Comparison of ENCODE assay signal across 8 cellular contexts in the genomic region with DNA sequence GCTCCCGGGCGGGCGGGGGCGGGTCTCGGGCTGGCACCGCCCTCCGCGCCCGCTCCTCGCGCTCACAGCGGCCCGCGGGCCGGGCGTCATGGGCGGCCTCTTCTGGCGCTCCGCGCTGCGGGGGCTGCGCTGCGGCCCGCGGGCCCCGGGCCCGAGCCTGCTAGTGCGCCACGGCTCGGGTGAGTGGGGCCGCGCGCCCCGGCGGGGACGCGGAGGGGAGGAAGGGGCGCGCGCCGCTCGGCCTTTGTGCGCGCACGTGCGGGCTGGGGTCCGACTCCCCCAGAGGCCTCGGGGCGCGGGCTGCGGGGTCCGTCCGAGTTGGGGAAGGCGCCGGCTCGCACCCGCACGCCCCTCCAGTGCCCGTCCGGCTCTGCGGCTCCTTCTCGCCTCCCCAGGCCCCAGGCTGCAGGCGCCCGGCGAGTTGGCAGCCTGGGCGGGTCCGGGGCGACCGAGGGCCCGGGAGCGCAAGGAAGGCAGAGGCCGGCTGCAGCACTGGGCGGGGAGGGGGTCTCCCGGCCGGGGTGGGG. TPM values are rescaled to one million over a fixed set of nuclear protein-coding genes. Genes with fewer than 3 reads are reported as not detected.
DNase-seq lines count a peak whose midpoint lies in the region; ATAC-seq and TF ChIP-seq lines count a peak whose summit lies in the region.

A gene (plus strand): TSS at position 65 of the 527 bp plus-strand sequence. CDS start 24 bp downstream, at position 89.

- H3K36me3 Mint-ChIP-seq in CD4-positive, alpha-beta T cell (ENCODE audit: low read depth), result peaks cover 5% of the 10 kb centered on the region
- H3K36me3 Mint-ChIP-seq in WTC11, result peaks cover 12% of the 10 kb centered on the region
- H3K36me3 Mint-ChIP-seq in natural killer cell treated with Interleukin-12 subunit alpha and Interleukin-12 subunit beta and Interleukin-15 and Interleukin-18, amount 100 ng/mL, for 72 hours, result no peaks in the 10 kb centered on the region

- no peak within 1 kb of the TSS for H3K27ac ChIP-seq in CD4-positive, alpha-beta T cell (ENCODE audit: low read depth, low read length)
- peak within 1 kb of the TSS; percentile 67 to 88 (median 78) for H3K27ac ChIP-seq in esophagus squamous epithelium

- peak within 1 kb of the TSS; percentile 52 to 89 (median 68) for H3K4me3 ChIP-seq in esophagus squamous epithelium

- H3K4me1 ChIP-seq in esophagus squamous epithelium, result peaks cover 7 to 48% (median 10%) of the 10 kb centered on the region in 3 donors

- peak in 2 of 10 experiments; percentile 18 to 29 for DNase-seq in CD4-positive, alpha-beta T cell
- DNase-seq in H4 (ENCODE audit: low spot score) (no peak), WTC11 (ENCODE audit: low spot score) (peak; percentile 50), esophagus squamous epithelium (lab: John Stamatoyannopoulos, UW) (no peak), RKO (ENCODE audit: low spot score) (no peak), glomerular visceral epithelial cell (ENCODE audit: extremely low spot score) (no peak)
- no peak for DNase-seq in natural killer cell treated with Interleukin-12 subunit alpha and Interleukin-12 subunit beta and Interleukin-15 and Interleukin-18, amount 100 ng/mL, for 72 hours (ENCODE audit: low spot score)

- no peaks in the 10 kb centered on the region for H3K9me3 ChIP-seq in CD4-positive, alpha-beta T cell (ENCODE audit: control insufficient read depth, low read length)
- no peaks in the 10 kb centered on the region for H3K9me3 ChIP-seq in esophagus squamous epithelium

- TF ChIP-seq CTCF in CD4-positive, alpha-beta T cell (IDR thresholded peaks at IDR 0.05), result no peak
- no peak for TF ChIP-seq CTCF in WTC11 (IDR thresholded peaks at IDR 0.05)
- TF ChIP-seq CTCF in esophagus squamous epithelium (IDR thresholded peaks at IDR 0.05), result peak in 1 of 6 experiments; percentile 5

- H3K27ac Mint-ChIP-seq in CD4-positive, alpha-beta T cell, result peak within 1 kb of the TSS; percentile 90
- H3K27ac Mint-ChIP-seq in WTC11, result peak within 1 kb of the TSS; percentile 99
- H3K27ac Mint-ChIP-seq in natural killer cell treated with Interleukin-12 subunit alpha and Interleukin-12 subunit beta and Interleukin-15 and Interleukin-18, amount 100 ng/mL, for 72 hours, result no peak within 1 kb of the TSS

- no peak for ATAC-seq in CD4-positive, alpha-beta T cell (ENCODE audit: poor library complexity)
- ATAC-seq in WTC11 (no peak; the same call in 1 of the 2 replicates), HG02798 (IDR thresholded peaks at IDR 0.05; ENCODE audit: poor library complexity, unreplicated experiment) (no peak)
- no peak for ATAC-seq in natural killer cell treated with Interleukin-12 subunit alpha and Interleukin-12 subunit beta and Interleukin-15 and Interleukin-18, amount 100 ng/mL, for 72 hours

- peaks cover 26% of the 10 kb centered on the region for H3K4me1 Mint-ChIP-seq in CD4-positive, alpha-beta T cell (ENCODE audit: low read depth)
- H3K4me1 Mint-ChIP-seq in WTC11, result peaks cover 25% of the 10 kb centered on the region
- H3K4me1 Mint-ChIP-seq in natural killer cell treated with Interleukin-12 subunit alpha and Interleukin-12 subunit beta and Interleukin-15 and Interleukin-18, amount 100 ng/mL, for 72 hours (ENCODE audit: low read depth in 2 of 2), result peaks cover 19 to 23% of the 10 kb centered on the region in 2 donors

- H3K27me3 Mint-ChIP-seq in CD4-positive, alpha-beta T cell, result no peaks in the 10 kb centered on the region
- H3K27me3 Mint-ChIP-seq in WTC11 (ENCODE audit: low read depth), result peaks cover 3% of the 10 kb centered on the region; the same call in 1 of the 2 replicates
- H3K27me3 Mint-ChIP-seq in natural killer cell treated with Interleukin-12 subunit alpha and Interleukin-12 subunit beta and Interleukin-15 and Interleukin-18, amount 100 ng/mL, for 72 hours, result peaks cover 0 to 3% of the 10 kb centered on the region in 2 donors

- H3K4me3 Mint-ChIP-seq in CD4-positive, alpha-beta T cell, result peak within 1 kb of the TSS; percentile 98
- peak within 1 kb of the TSS; percentile 94 for H3K4me3 Mint-ChIP-seq in WTC11
- H3K4me3 Mint-ChIP-seq in natural killer cell treated with Interleukin-12 subunit alpha and Interleukin-12 subunit beta and Interleukin-15 and Interleukin-18, amount 100 ng/mL, for 72 hours, result peak within 1 kb of the TSS; percentile 79

- no peaks in the 10 kb centered on the region for H3K36me3 ChIP-seq in esophagus squamous epithelium

- POLR2A ChIA-PET in CD4-positive, alpha-beta T cell (lab: Charles Lee), result interaction anchor here (1.0 kb wide), 1 partner anchor 15 kb away, joined by 3 read pairs; a partner anchor contains a TSS
- POLR2A ChIA-PET in WTC11 (lab: Charles Lee), result interaction anchor here (0.7 kb wide), 1 partner anchor 98 kb away, joined by 3 read pairs; no protein-coding TSS in a partner anchor

- no peaks in the 10 kb centered on the region for H3K9me3 Mint-ChIP-seq in CD4-positive, alpha-beta T cell
- no peaks in the 10 kb centered on the region for H3K9me3 Mint-ChIP-seq in WTC11
- H3K9me3 Mint-ChIP-seq in natural killer cell treated with Interleukin-12 subunit alpha and Interleukin-12 subunit beta and Interleukin-15 and Interleukin-18, amount 100 ng/mL, for 72 hours, result no peaks in the 10 kb centered on the region

- CTCF ChIA-PET in CD4-positive, alpha-beta T cell (lab: Charles Lee), result no interaction called here
- CTCF ChIA-PET in WTC11 (lab: Charles Lee), result interaction anchor here (1.0 to 1.9 kb wide), 7 partner anchors 10 to 251 kb away, joined by 3 to 10 read pairs (median 4); a partner anchor contains a TSS

- intact Hi-C loops in CD4-positive, alpha-beta T cell (cut with DNase I, micrococcal nuclease), result loop anchor here (1.0 to 2.0 kb wide), 2 partner anchors 14 to 15 kb away; no protein-coding TSS in a partner anchor
- intact Hi-C loops in esophagus squamous epithelium (cut with DNase I), result loop anchor here (10.0 kb wide), 1 partner anchor 98 kb away; no protein-coding TSS in a partner anchor

- no peaks in the 10 kb centered on the region for H3K27me3 ChIP-seq in CD4-positive, alpha-beta T cell (ENCODE audit: control insufficient read depth, insufficient read depth, low read length)
- H3K27me3 ChIP-seq in esophagus squamous epithelium, result no peaks in the 10 kb centered on the region

- no CpG with 5 or more reads among the region's 75 CpGs for WGBS in esophagus squamous epithelium, 2 donors

- TF ChIP-seq POLR2A in esophagus squamous epithelium (IDR thresholded peaks at IDR 0.05), result peak in 1 of 4 donors; percentile 9

TF ChIP-seq in WTC11, 78 proteins besides CTCF, POLR2A, EP300 and RAD21:
- TF ChIP-seq, protein P1, sequence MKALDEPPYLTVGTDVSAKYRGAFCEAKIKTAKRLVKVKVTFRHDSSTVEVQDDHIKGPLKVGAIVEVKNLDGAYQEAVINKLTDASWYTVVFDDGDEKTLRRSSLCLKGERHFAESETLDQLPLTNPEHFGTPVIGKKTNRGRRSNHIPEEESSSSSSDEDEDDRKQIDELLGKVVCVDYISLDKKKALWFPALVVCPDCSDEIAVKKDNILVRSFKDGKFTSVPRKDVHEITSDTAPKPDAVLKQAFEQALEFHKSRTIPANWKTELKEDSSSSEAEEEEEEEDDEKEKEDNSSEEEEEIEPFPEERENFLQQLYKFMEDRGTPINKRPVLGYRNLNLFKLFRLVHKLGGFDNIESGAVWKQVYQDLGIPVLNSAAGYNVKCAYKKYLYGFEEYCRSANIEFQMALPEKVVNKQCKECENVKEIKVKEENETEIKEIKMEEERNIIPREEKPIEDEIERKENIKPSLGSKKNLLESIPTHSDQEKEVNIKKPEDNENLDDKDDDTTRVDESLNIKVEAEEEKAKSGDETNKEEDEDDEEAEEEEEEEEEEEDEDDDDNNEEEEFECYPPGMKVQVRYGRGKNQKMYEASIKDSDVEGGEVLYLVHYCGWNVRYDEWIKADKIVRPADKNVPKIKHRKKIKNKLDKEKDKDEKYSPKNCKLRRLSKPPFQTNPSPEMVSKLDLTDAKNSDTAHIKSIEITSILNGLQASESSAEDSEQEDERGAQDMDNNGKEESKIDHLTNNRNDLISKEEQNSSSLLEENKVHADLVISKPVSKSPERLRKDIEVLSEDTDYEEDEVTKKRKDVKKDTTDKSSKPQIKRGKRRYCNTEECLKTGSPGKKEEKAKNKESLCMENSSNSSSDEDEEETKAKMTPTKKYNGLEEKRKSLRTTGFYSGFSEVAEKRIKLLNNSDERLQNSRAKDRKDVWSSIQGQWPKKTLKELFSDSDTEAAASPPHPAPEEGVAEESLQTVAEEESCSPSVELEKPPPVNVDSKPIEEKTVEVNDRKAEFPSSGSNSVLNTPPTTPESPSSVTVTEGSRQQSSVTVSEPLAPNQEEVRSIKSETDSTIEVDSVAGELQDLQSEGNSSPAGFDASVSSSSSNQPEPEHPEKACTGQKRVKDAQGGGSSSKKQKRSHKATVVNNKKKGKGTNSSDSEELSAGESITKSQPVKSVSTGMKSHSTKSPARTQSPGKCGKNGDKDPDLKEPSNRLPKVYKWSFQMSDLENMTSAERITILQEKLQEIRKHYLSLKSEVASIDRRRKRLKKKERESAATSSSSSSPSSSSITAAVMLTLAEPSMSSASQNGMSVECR (CRISPR knock-in tag; IDR thresholded peaks at IDR 0.05; ENCODE audit: borderline replicate concordance), result peak; percentile 49; the same call in 1 of the 2 replicates
- no peak for TF ChIP-seq JUN (CRISPR knock-in tag; IDR thresholded peaks at IDR 0.05)
- TF ChIP-seq, protein P2, sequence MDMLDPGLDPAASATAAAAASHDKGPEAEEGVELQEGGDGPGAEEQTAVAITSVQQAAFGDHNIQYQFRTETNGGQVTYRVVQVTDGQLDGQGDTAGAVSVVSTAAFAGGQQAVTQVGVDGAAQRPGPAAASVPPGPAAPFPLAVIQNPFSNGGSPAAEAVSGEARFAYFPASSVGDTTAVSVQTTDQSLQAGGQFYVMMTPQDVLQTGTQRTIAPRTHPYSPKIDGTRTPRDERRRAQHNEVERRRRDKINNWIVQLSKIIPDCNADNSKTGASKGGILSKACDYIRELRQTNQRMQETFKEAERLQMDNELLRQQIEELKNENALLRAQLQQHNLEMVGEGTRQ (CRISPR knock-in tag; IDR thresholded peaks at IDR 0.05), result 0 out of 2 replicates have a peak, but pooled peaks have one; percentile 23

RNA-seq across cellular contexts. Expression of the gene that starts here (rescaled TPM):
- 10 to 100 TPM; 31.2 to 32.6 TPM for total RNA-seq in CD4-positive, alpha-beta T cell
- 87.5 and 95.3 TPM in 2 replicates for total RNA-seq in H4 (2014; rRNA removed; shearing (Covaris generic))
- total RNA-seq in WTC11 (2021) (467 to 550 TPM (median 535 TPM) in 3 replicates), esophagus squamous epithelium (10 to 100 TPM; 20.7 to 48.3 (median 25.3) TPM)
- total RNA-seq in natural killer cell treated with Interleukin-12 subunit alpha and Interleukin-12 subunit beta and Interleukin-15 and Interleukin-18, amount 100 ng/mL, for 72 hours, result 1 to 10 TPM; 2.7 to 9.1 TPM

Comparison
In these comparisons a context has a peak if more than half of its experiments do, and no peak if none do; other contexts are left out.
1. H3K27ac Mint-ChIP-seq: peak in CD4-positive, alpha-beta T cell (single experiment) and WTC11 (single experiment); none in natural killer cell treated with Interleukin-12 subunit alpha and Interleukin-12 subunit beta and Interleukin-15 and Interleukin-18, amount 100 ng/mL, for 72 hours (0 of 2).
2. Peak in every context shown above with its lines, with median percentiles within 50 percentile points of each other: H3K4me3 Mint-ChIP-seq.